ENCODE assay signal across 2 cellular contexts in the genomic region with DNA sequence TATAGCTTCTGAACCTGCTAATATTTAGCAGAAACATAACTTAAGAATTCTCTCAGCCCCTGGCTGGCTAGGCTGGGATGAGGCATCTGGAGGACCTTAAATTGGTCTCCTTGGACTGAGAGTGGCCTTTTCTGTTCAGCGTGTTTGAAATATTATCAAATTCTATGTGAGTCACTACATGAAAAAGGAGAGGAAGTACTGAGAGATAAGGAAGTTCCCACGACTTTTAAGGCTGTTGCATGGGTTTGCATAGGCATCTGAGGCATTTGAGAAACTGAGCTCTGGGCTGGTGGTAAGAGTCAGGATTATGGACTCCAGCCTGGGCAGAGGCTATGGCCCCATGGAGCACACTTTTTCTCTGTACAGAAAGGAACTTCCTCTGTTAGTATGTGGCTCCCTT.
A peak's percentile ranks its signal among the peaks of the same experiment; 100 is the strongest.
TF ChIP-seq lines count a peak whose summit lies in the region.

No MANE protein-coding gene starts in this region.

TF ChIP-seq in endothelial cell of umbilical vein, 7 proteins besides CTCF, POLR2A, EP300 and RAD21 (continued from another document):
- TF ChIP-seq MYC (IDR thresholded peaks at IDR 0.05; ENCODE audit: low read depth, low read length) (no peak), JUN (IDR thresholded peaks at IDR 0.05; ENCODE audit: borderline replicate concordance, insufficient read depth, insufficient read length, low read depth) (no peak), GATA2 (IDR thresholded peaks at IDR 0.05; ENCODE audit: insufficient read depth, insufficient read length, low read depth, low read length) (peak; percentile 78)

TF ChIP-seq in WTC11, 78 proteins besides CTCF, POLR2A, EP300 and RAD21:
- TF ChIP-seq, protein P1, sequence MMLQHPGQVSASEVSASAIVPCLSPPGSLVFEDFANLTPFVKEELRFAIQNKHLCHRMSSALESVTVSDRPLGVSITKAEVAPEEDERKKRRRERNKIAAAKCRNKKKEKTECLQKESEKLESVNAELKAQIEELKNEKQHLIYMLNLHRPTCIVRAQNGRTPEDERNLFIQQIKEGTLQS (CRISPR knock-in tag; conservative IDR thresholded peaks at IDR 0.05): no peak
- no peak for TF ChIP-seq KAT7 (CRISPR knock-in tag; IDR thresholded peaks at IDR 0.05; ENCODE audit: borderline replicate concordance)
- no peak for TF ChIP-seq MYBL2 (CRISPR knock-in tag; IDR thresholded peaks at IDR 0.05)
- no peak for TF ChIP-seq ZNF671 (CRISPR knock-in tag; IDR thresholded peaks at IDR 0.05)
- TF ChIP-seq, protein P2, sequence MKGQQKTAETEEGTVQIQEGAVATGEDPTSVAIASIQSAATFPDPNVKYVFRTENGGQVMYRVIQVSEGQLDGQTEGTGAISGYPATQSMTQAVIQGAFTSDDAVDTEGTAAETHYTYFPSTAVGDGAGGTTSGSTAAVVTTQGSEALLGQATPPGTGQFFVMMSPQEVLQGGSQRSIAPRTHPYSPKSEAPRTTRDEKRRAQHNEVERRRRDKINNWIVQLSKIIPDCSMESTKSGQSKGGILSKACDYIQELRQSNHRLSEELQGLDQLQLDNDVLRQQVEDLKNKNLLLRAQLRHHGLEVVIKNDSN (CRISPR knock-in tag; IDR thresholded peaks at IDR 0.05): no peak
- TF ChIP-seq, protein P3, sequence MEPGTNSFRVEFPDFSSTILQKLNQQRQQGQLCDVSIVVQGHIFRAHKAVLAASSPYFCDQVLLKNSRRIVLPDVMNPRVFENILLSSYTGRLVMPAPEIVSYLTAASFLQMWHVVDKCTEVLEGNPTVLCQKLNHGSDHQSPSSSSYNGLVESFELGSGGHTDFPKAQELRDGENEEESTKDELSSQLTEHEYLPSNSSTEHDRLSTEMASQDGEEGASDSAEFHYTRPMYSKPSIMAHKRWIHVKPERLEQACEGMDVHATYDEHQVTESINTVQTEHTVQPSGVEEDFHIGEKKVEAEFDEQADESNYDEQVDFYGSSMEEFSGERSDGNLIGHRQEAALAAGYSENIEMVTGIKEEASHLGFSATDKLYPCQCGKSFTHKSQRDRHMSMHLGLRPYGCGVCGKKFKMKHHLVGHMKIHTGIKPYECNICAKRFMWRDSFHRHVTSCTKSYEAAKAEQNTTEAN (CRISPR knock-in tag; IDR thresholded peaks at IDR 0.05): no peak
- TF ChIP-seq JAZF1 (CRISPR knock-in tag; IDR thresholded peaks at IDR 0.05): no peak
- TF ChIP-seq GABPB1 (CRISPR knock-in tag; IDR thresholded peaks at IDR 0.05): no peak
- TF ChIP-seq GRHL2 (CRISPR knock-in tag; IDR thresholded peaks at IDR 0.05; ENCODE audit: insufficient replicate concordance, severe bottlenecking): no peak
TF ChIP-seq in WTC11: peak in this region for 0.
